Comparison of ENCODE assay signal across 16 cellular contexts in the genomic region with DNA sequence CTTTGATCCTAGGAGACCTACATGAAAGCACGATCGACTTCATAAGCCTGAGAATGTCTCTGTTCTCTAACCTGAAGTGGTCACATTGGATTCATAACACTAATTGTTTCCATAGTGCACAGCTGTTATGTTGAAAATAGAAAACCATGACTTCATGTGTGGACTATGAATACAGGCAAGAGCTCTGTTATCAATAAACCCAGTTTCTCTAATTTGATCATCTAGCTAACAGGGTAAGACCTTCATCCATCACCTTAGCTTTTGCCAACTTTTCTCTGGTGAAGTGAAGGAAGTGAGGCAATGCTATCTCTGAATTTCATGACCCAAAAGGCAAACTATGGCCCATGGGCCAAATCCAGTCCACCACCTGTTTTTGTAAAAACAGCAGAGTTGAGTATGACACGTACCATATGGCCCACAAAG. TPM values are rescaled to one million over a fixed set of nuclear protein-coding genes. Genes with fewer than 3 reads are reported as not detected.
"Had no signal": no experiment of that assay in that cellular context is flagged by ENCODE, and none has a peak within 500 bp of the region (broad histone marks: within the 10 kb centered on the region; RNA-seq: fewer than 3 reads in every experiment).

No MANE protein-coding gene starts in this region.

- DNase-seq: activated CD4-positive, alpha-beta memory T cell treated with anti-CD3 and anti-CD28 coated beads for 36 hours; activated gamma-delta T cell; activated T-cell treated with anti-CD3 and anti-CD28 coated beads, Interleukin-2, amount 50 U/mL, for 4 hours; brain microvascular endothelial cell; cortex of kidney; effector CD8-positive, alpha-beta T cell; esophagus squamous epithelium; gastrocnemius medialis; mesendoderm; nephron progenitor cell; occipital lobe; small intestine; T-helper 17 cell; WERI-Rb-1 had no signal

- H3K27me3 ChIP-seq: brain microvascular endothelial cell, esophagus squamous epithelium, gastrocnemius medialis had no signal

- H3K4me1 ChIP-seq: esophagus squamous epithelium, gastrocnemius medialis had no signal

- H3K4me3 ChIP-seq: esophagus squamous epithelium, gastrocnemius medialis, thoracic aorta had no signal

- FAIRE-seq: islet of Langerhans, small intestine had no signal

- H3K27ac ChIP-seq: brain microvascular endothelial cell, esophagus squamous epithelium, gastrocnemius medialis, thoracic aorta, WERI-Rb-1 had no signal

- H3K36me3 ChIP-seq: brain microvascular endothelial cell, esophagus squamous epithelium, gastrocnemius medialis, thoracic aorta, WERI-Rb-1 had no signal

- H3K9me3 ChIP-seq: esophagus squamous epithelium, gastrocnemius medialis, thoracic aorta had no signal

RNA-seq across cellular contexts. Expression of gene ABI3BP, which starts 27.2 kb away (rescaled TPM):
- total RNA-seq: activated CD4-positive, alpha-beta memory T cell treated with anti-CD3 and anti-CD28 coated beads for 36 hours; T-helper 17 cell had no signal
